1 cellular context compared by ENCODE assay signal in genomic region chr17:49110504-49110903, GRCh38.
TF ChIP-seq lines count a peak whose summit lies in the region.

No MANE protein-coding gene starts in this region.

TF ChIP-seq in K562, 482 proteins besides CTCF, POLR2A, EP300 and RAD21 (continued from another document):
- TF ChIP-seq ATF6 (CRISPR knock-in tag; IDR thresholded peaks at IDR 0.05) (no peak), SIN3B (IDR thresholded peaks at IDR 0.05; ENCODE audit: low read depth) (no peak), SMARCA5 (IDR thresholded peaks at IDR 0.05) (no peak), TARDBP (IDR thresholded peaks at IDR 0.05) (no peak), ZKSCAN3 (CRISPR knock-in tag; IDR thresholded peaks at IDR 0.05) (no peak), ZNF766 (CRISPR knock-in tag; conservative IDR thresholded peaks at IDR 0.05) (0 out of 2 replicates have a peak, but pooled peaks have one; percentile 23), HMBOX1 (IDR thresholded peaks at IDR 0.05) (peak; percentile 22; the same call in 1 of the 2 replicates), SAP30 (IDR thresholded peaks at IDR 0.05; ENCODE audit: borderline replicate concordance, insufficient read depth, low read depth, low read length, poor library complexity, severe bottlenecking) (no peak), BMI1 (IDR thresholded peaks at IDR 0.05; ENCODE audit: low read length) (no peak), ZNF140 (CRISPR knock-in tag; IDR thresholded peaks at IDR 0.05) (no peak)
TF ChIP-seq in K562: peak in this region for 3.
